In genomic region chr5:172008689-172009141, GRCh38 we compare ENCODE assay signal across 1 cellular context.
TF ChIP-seq lines count a peak whose summit lies in the region.

No MANE protein-coding gene starts in this region.

TF ChIP-seq in K562, 482 proteins besides CTCF, POLR2A, EP300 and RAD21 (continued from another document and continues in another):
- no peak for TF ChIP-seq MLLT1 (IDR thresholded peaks at IDR 0.05)
- no peak for TF ChIP-seq POU5F1 (IDR thresholded peaks at IDR 0.05; ENCODE audit: borderline replicate concordance, low read depth, low read length, partially characterized antibody)
- TF ChIP-seq BRCA1 (IDR thresholded peaks at IDR 0.05) = no peak
- no peak for TF ChIP-seq BRCA1 (CRISPR knock-in tag; IDR thresholded peaks at IDR 0.05)
- no peak for TF ChIP-seq MEF2D (tag; conservative IDR thresholded peaks at IDR 0.05; ENCODE audit: low read depth)
- TF ChIP-seq NR3C1 (CRISPR knock-in tag; IDR thresholded peaks at IDR 0.05) = no peak
- 0 out of 2 replicates have a peak, but pooled peaks have one; percentile 7 for TF ChIP-seq MYC (IDR thresholded peaks at IDR 0.05; ENCODE audit: low read depth, low read length)
- no peak for TF ChIP-seq MYC (CRISPR knock-in tag; IDR thresholded peaks at IDR 0.05; ENCODE audit: borderline replicate concordance, low read depth)
- TF ChIP-seq GTF3C2 (IDR thresholded peaks at IDR 0.05; ENCODE audit: borderline replicate concordance, extremely low read depth, insufficient read length) = no peak
- no peak for TF ChIP-seq ATF1 (CRISPR knock-in tag; IDR thresholded peaks at IDR 0.05)
- TF ChIP-seq ATF1 (tag; IDR thresholded peaks at IDR 0.05) = 0 out of 2 replicates have a peak, but pooled peaks have one; percentile 27
- TF ChIP-seq PREB (CRISPR knock-in tag; IDR thresholded peaks at IDR 0.05) = no peak
- TF ChIP-seq JUNB (CRISPR knock-in tag; conservative IDR thresholded peaks at IDR 0.05) = no peak
- TF ChIP-seq NEUROD1 (IDR thresholded peaks at IDR 0.05; ENCODE audit: borderline replicate concordance, low read depth, low read length, partially characterized antibody) = no peak
- TF ChIP-seq TCF3 (CRISPR knock-in tag; IDR thresholded peaks at IDR 0.05) = peak; percentile 68
- peak; percentile 65 for TF ChIP-seq CEBPB (tag; IDR thresholded peaks at IDR 0.05)
- TF ChIP-seq SMARCA4 (IDR thresholded peaks at IDR 0.05) = peak; percentile 45; the same call in 1 of the 2 replicates
- TF ChIP-seq ESRRB (CRISPR knock-in tag; IDR thresholded peaks at IDR 0.05; ENCODE audit: borderline replicate concordance) = no peak
- no peak for TF ChIP-seq SRSF3 (IDR thresholded peaks at IDR 0.05; ENCODE audit: insufficient read depth, low read length)
- peak; percentile 95 for TF ChIP-seq HMBOX1 (IDR thresholded peaks at IDR 0.05)
- no peak for TF ChIP-seq HMGN3 (IDR thresholded peaks at IDR 0.05; ENCODE audit: borderline replicate concordance, extremely low read depth, insufficient read length, low read depth, low read length)
- TF ChIP-seq NFE2L1 (tag; IDR thresholded peaks at IDR 0.05; ENCODE audit: borderline replicate concordance, low read depth) = no peak
- TF ChIP-seq HES1 (IDR thresholded peaks at IDR 0.05; ENCODE audit: low read depth) = no peak
- peak; percentile 78 for TF ChIP-seq TEAD4 (IDR thresholded peaks at IDR 0.05; ENCODE audit: low read length)
- no peak for TF ChIP-seq TEAD4 (CRISPR knock-in tag; IDR thresholded peaks at IDR 0.05; ENCODE audit: borderline replicate concordance)
- peak; percentile 63 for TF ChIP-seq NCOR1 (IDR thresholded peaks at IDR 0.05)
- TF ChIP-seq TAF9B (IDR thresholded peaks at IDR 0.05; ENCODE audit: partially characterized antibody) = peak; percentile 47
- TF ChIP-seq HOMEZ (CRISPR knock-in tag; IDR thresholded peaks at IDR 0.05) = no peak
- TF ChIP-seq GTF2A2 (tag; IDR thresholded peaks at IDR 0.05) = no peak
- no peak for TF ChIP-seq BCL6 (CRISPR knock-in tag; IDR thresholded peaks at IDR 0.05)
- TF ChIP-seq DACH1 (IDR thresholded peaks at IDR 0.05; ENCODE audit: partially characterized antibody) = peak; percentile 26
- TF ChIP-seq CREM (IDR thresholded peaks at IDR 0.05; ENCODE audit: low read depth) = peak; percentile 48; the same call in 1 of the 2 replicates
- no peak for TF ChIP-seq SNAPC5 (CRISPR knock-in tag; IDR thresholded peaks at IDR 0.05)
- TF ChIP-seq ZNF655 (CRISPR knock-in tag; IDR thresholded peaks at IDR 0.05) = no peak
- TF ChIP-seq ZBTB11 (CRISPR knock-in tag; IDR thresholded peaks at IDR 0.05) = no peak
- no peak for TF ChIP-seq KAT2B (IDR thresholded peaks at IDR 0.05; ENCODE audit: low read depth, low read length)
- no peak for TF ChIP-seq ZNF780A (CRISPR knock-in tag; IDR thresholded peaks at IDR 0.05)
- no peak for TF ChIP-seq GATAD2A (IDR thresholded peaks at IDR 0.05)
- no peak for TF ChIP-seq ZBTB7A (IDR thresholded peaks at IDR 0.05; ENCODE audit: borderline replicate concordance, control insufficient read depth, low read depth, low read length)
- peak; percentile 33 for TF ChIP-seq MEIS2 (IDR thresholded peaks at IDR 0.05; ENCODE audit: partially characterized antibody)
- TF ChIP-seq CTBP1 (IDR thresholded peaks at IDR 0.05; ENCODE audit: borderline replicate concordance) = peak; percentile 53; the same call in 1 of the 2 replicates
- TF ChIP-seq XRCC3 (IDR thresholded peaks at IDR 0.05) = no peak
- no peak for TF ChIP-seq RBM25 (IDR thresholded peaks at IDR 0.05; ENCODE audit: low read depth, low read length, severe bottlenecking)
- no peak for TF ChIP-seq ZNF253 (CRISPR knock-in tag; conservative IDR thresholded peaks at IDR 0.05)
- TF ChIP-seq POLR2AphosphoS5 (IDR thresholded peaks at IDR 0.05; ENCODE audit: control insufficient read depth, insufficient read depth, low read depth, low read length) = peak; percentile 66
- peak; percentile 65; the same call in 1 of the 2 replicates for TF ChIP-seq ZNF24 (IDR thresholded peaks at IDR 0.05)
- TF ChIP-seq DPF2 (IDR thresholded peaks at IDR 0.05) = peak; percentile 70
- peak; percentile 65; the same call in 1 of the 2 replicates for TF ChIP-seq TCF7 (IDR thresholded peaks at IDR 0.05; ENCODE audit: borderline replicate concordance)
- TF ChIP-seq ATF7 (IDR thresholded peaks at IDR 0.05) = no peak
- 0 out of 4 replicates have a peak, but pooled peaks of 1 of the 2 experiments have one; percentile 17 for TF ChIP-seq MAZ (CRISPR knock-in tag; conservative IDR thresholded peaks at IDR 0.05 in 1 of 2, IDR thresholded peaks at IDR 0.05 in 1 of 2)
- TF ChIP-seq ZNF263 (CRISPR knock-in tag; IDR thresholded peaks at IDR 0.05; ENCODE audit: borderline replicate concordance) = no peak
- no peak for TF ChIP-seq TRIM24 (IDR thresholded peaks at IDR 0.05)
- no peak for TF ChIP-seq ZNF239 (CRISPR knock-in tag; IDR thresholded peaks at IDR 0.05)
- TF ChIP-seq ZNF316 (IDR thresholded peaks at IDR 0.05) = no peak
- TF ChIP-seq DMBX1 (CRISPR knock-in tag; IDR thresholded peaks at IDR 0.05; ENCODE audit: borderline replicate concordance) = no peak
- no peak for TF ChIP-seq TCFL5 (CRISPR knock-in tag; conservative IDR thresholded peaks at IDR 0.05)
- TF ChIP-seq ZFP30 (CRISPR knock-in tag; IDR thresholded peaks at IDR 0.05; ENCODE audit: borderline replicate concordance) = no peak
- TF ChIP-seq MBD2 (IDR thresholded peaks at IDR 0.05; ENCODE audit: borderline replicate concordance, low read depth) = 0 out of 2 replicates have a peak, but pooled peaks have one; percentile 19
- TF ChIP-seq TEAD1 (CRISPR knock-in tag; IDR thresholded peaks at IDR 0.05) = peak in 1 of 2 experiments; percentile 55; a peak in 1 of 4 replicates
- TF ChIP-seq VEZF1 (CRISPR knock-in tag; IDR thresholded peaks at IDR 0.05) = peak; percentile 35; the same call in 1 of the 2 replicates
- peak; percentile 50; the same call in 1 of the 2 replicates for TF ChIP-seq NFE2 (IDR thresholded peaks at IDR 0.05; ENCODE audit: low read depth)
- no peak for TF ChIP-seq MEF2A (IDR thresholded peaks at IDR 0.05; ENCODE audit: control insufficient read depth, low read depth, low read length)
